In the genomic region with DNA sequence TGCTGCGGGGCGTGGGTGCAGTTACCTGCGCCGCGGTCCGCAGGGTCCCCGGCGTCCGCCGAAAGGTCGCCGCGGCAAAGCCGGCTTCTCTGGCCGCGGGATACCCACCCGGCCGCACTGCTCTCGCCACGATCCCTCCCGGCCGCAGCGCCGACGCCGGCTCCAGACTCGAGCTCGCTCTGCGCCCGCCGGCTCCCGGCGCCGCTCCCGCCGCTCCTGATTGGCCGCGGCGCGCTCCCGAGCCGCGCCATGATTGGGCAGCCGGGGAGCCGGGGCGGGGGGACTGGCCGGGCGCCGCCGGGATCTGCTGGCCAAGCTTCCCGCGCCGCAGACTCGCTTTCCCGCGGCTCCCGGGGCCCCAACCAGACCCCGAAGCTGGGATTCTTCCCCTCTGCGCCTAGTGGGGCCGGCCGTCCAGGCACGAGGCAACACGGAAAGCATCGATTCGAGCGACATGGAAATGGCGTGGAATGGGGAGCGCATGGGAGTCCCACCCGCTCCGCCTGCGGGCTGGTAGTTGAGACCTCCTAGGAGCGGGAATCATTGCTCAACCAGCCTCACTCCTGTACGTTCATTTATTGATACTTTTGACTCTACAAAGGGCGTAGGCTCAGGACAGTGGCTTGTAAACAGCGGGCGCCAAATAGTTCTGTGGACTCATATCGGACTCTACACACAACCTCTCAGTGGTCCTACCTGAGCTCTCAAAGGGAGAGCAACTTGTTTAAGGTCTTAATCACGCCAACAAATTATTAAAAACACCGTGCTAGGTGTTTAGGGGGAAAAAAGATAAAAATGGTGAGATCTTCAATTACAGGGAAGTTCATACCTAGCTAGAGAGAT, we compare ENCODE assay signal across 8 cellular contexts. TPM values are rescaled to one million over a fixed set of nuclear protein-coding genes. Genes with fewer than 3 reads are reported as not detected.
DNase-seq lines count a peak whose midpoint lies in the region; ATAC-seq and TF ChIP-seq lines count a peak whose summit lies in the region.

No MANE protein-coding gene starts in this region.

- no peaks in the 10 kb centered on the region for H3K9me3 Mint-ChIP-seq in activated naive CD4-positive, alpha-beta T cell treated with anti-CD3 and anti-CD28 coated beads, Interleukin-2, amount 50 U/mL, for 72 hours
- peaks cover 11% of the 10 kb centered on the region for H3K9me3 Mint-ChIP-seq in glutamatergic neuron (ENCODE audit: unreplicated experiment)

- in situ Hi-C loops in Caki2 (cut with HindIII; ENCODE audit: low pct_unique_long_range_greater_than_20kb, low sequenced_read_pairs): no loop called here

- H3K4me1 ChIP-seq in neuron (ENCODE audit: insufficient read depth, low read length): peaks cover 13% of the 10 kb centered on the region
- H3K4me1 ChIP-seq in upper lobe of right lung: peaks cover 5% of the 10 kb centered on the region

- intact Hi-C loops in upper lobe of right lung (cut with DNase I): no loop called here

- H3K9me3 ChIP-seq in neuron (ENCODE audit: low read length) (no peaks in the 10 kb centered on the region), upper lobe of right lung (no peaks in the 10 kb centered on the region)

- peak overlapping the region; percentile 83 for H2AFZ ChIP-seq in neuron (ENCODE audit: low read depth, low read length)

- TF ChIP-seq CTCF in glutamatergic neuron (IDR thresholded peaks at IDR 0.05; ENCODE audit: partially characterized antibody, unreplicated experiment) (no peak), upper lobe of right lung (IDR thresholded peaks at IDR 0.05) (no peak)

- H3K4me3 Mint-ChIP-seq in glutamatergic neuron (ENCODE audit: unreplicated experiment): peak overlapping the region; percentile 85

- H3K27ac ChIP-seq in upper lobe of right lung: no peak overlapping the region

- peak; percentile 83 for ATAC-seq in GM21423 (IDR thresholded peaks at IDR 0.05; ENCODE audit: unreplicated experiment)
- peak; percentile 91 to 94 for ATAC-seq in activated naive CD4-positive, alpha-beta T cell treated with anti-CD3 and anti-CD28 coated beads, Interleukin-2, amount 50 U/mL, for 72 hours
- ATAC-seq in upper lobe of right lung: peak; percentile 98

- H3K4me1 Mint-ChIP-seq in glutamatergic neuron (ENCODE audit: low read depth, unreplicated experiment): peaks cover 26% of the 10 kb centered on the region

- DNase-seq in Caki2 (ENCODE audit: low read depth): peak; percentile 73
- peak in 70 of 76 experiments; percentile 11 to 80 (median 57) for DNase-seq in HUDEP-2 (lab: John Stamatoyannopoulos, UW; ENCODE audit: unreplicated experiment in 76 of 76)
- DNase-seq in RPMI7951 (ENCODE audit: low read depth): peak; percentile 56
- peak; percentile 57 to 62 for DNase-seq in activated naive CD4-positive, alpha-beta T cell treated with anti-CD3 and anti-CD28 coated beads, Interleukin-2, amount 50 U/mL, for 72 hours (ENCODE audit: low spot score in 2 of 2)
- peak; percentile 92 for DNase-seq in glutamatergic neuron
- DNase-seq in upper lobe of right lung: peak; percentile 88

- peak overlapping the region; percentile 91 for H3K4me3 ChIP-seq in neuron (ENCODE audit: low read length)
- H3K4me3 ChIP-seq in upper lobe of right lung: peak overlapping the region; percentile 62

- H3K36me3 ChIP-seq in neuron (ENCODE audit: insufficient read depth, low read length) (no peaks in the 10 kb centered on the region), upper lobe of right lung (no peaks in the 10 kb centered on the region)

- H3K27ac Mint-ChIP-seq in activated naive CD4-positive, alpha-beta T cell treated with anti-CD3 and anti-CD28 coated beads, Interleukin-2, amount 50 U/mL, for 72 hours: no peak overlapping the region
- H3K27ac Mint-ChIP-seq in glutamatergic neuron (ENCODE audit: unreplicated experiment): peak overlapping the region; percentile 24

- H3K27me3 Mint-ChIP-seq in glutamatergic neuron (ENCODE audit: unreplicated experiment): peaks cover 10% of the 10 kb centered on the region

- H3K36me3 Mint-ChIP-seq in activated naive CD4-positive, alpha-beta T cell treated with anti-CD3 and anti-CD28 coated beads, Interleukin-2, amount 50 U/mL, for 72 hours: peaks cover 0 to 6% of the 10 kb centered on the region in 2 donors
- peaks cover 5% of the 10 kb centered on the region for H3K36me3 Mint-ChIP-seq in glutamatergic neuron (ENCODE audit: unreplicated experiment)

- no peaks in the 10 kb centered on the region for H3K27me3 ChIP-seq in neuron (ENCODE audit: insufficient read depth, low read length)
- H3K27me3 ChIP-seq in upper lobe of right lung: peaks cover 24% of the 10 kb centered on the region

RNA-seq across cellular contexts. Expression of a gene that starts 36.4 kb away (rescaled TPM):
- total RNA-seq in Caki2 (2014; rRNA removed; shearing (Covaris generic); ENCODE audit: low replicate concordance): 7.2 and 9.8 TPM in 2 replicates
- 0.49 and 1.6 TPM in 2 replicates for total RNA-seq in RPMI7951 (2014; rRNA removed; shearing (Covaris generic))
- under 1 TPM; 0.45 to 0.48 TPM for total RNA-seq in activated naive CD4-positive, alpha-beta T cell treated with anti-CD3 and anti-CD28 coated beads, Interleukin-2, amount 50 U/mL, for 72 hours
- total RNA-seq in glutamatergic neuron (ENCODE audit: unreplicated experiment) (278 TPM), upper lobe of right lung (47.7 TPM)
